ENCODE assay signal across 8 cellular contexts in genomic region chr11:75337195-75337654, GRCh38. TPM values are rescaled to one million over a fixed set of nuclear protein-coding genes. Genes with fewer than 3 reads are reported as not detected.
A peak's percentile ranks its signal among the peaks of the same experiment; 100 is the strongest.
DNase-seq lines count a peak whose midpoint lies in the region; ATAC-seq and TF ChIP-seq lines count a peak whose summit lies in the region.

No MANE protein-coding gene starts in this region.

- H3K36me3 Mint-ChIP-seq in WTC11 = peaks cover 4% of the 10 kb centered on the region; the same call in 1 of the 2 replicates

- H3K4me1 ChIP-seq in heart left ventricle (peaks cover 25 to 100% (median 70%) of the 10 kb centered on the region in 12 donors), skeletal muscle satellite cell (ENCODE audit: control insufficient read depth, insufficient read depth, low read length) (peaks cover 39% of the 10 kb centered on the region)

- intact Hi-C loops in heart left ventricle (cut with DNase I) = loop anchor here in 1 of 10 donors (5.0 kb wide), 1 partner anchor 55 kb away; no protein-coding TSS in a partner anchor

- WGBS in heart left ventricle, 4 donors = 41 to 62% (median 44%) methylated on average over 6 of the region's 6 CpGs

- H3K4me3 Mint-ChIP-seq in WTC11 = no peak overlapping the region

- CTCF ChIA-PET in WTC11 (lab: Charles Lee) = no interaction called here

- no peak for TF ChIP-seq POLR2A in heart left ventricle (IDR thresholded peaks at IDR 0.05)

- H3K4me2 ChIP-seq in skeletal muscle satellite cell (ENCODE audit: low read length) = peak overlapping the region; percentile 39

- H3K9me3 ChIP-seq in heart left ventricle (no peaks in the 10 kb centered on the region), skeletal muscle satellite cell (replicated peaks; ENCODE audit: low read length) (no peaks in the 10 kb centered on the region)

- H3K36me3 ChIP-seq in heart left ventricle (peaks cover 0 to 4% (median 0%) of the 10 kb centered on the region in 9 donors), skeletal muscle satellite cell (ENCODE audit: insufficient read depth, low read length) (no peaks in the 10 kb centered on the region)

- POLR2A ChIA-PET in WTC11 (lab: Charles Lee) = no interaction called here

- no peaks in the 10 kb centered on the region for H3K9me3 Mint-ChIP-seq in WTC11

- peak overlapping the region; percentile 89 for H3K27ac Mint-ChIP-seq in WTC11

- no peaks in the 10 kb centered on the region for H3K27me3 ChIP-seq in heart left ventricle
- H3K27me3 ChIP-seq in skeletal muscle satellite cell (ENCODE audit: control insufficient read depth, insufficient read depth, low read length) = no peaks in the 10 kb centered on the region

- no peak for TF ChIP-seq CTCF in WTC11 (IDR thresholded peaks at IDR 0.05)
- TF ChIP-seq CTCF in heart left ventricle (IDR thresholded peaks at IDR 0.05) = no peak

- peaks cover 98% of the 10 kb centered on the region for H3K4me1 Mint-ChIP-seq in WTC11

- peak overlapping the region; percentile 31 for H3K9ac ChIP-seq in skeletal muscle satellite cell (ENCODE audit: low read depth, low read length)

- peak overlapping the region in 6 of 12 donors; percentile 8 to 96 (median 67) for H3K27ac ChIP-seq in heart left ventricle

- H3K4me3 ChIP-seq in heart left ventricle = no peak overlapping the region
- H3K4me3 ChIP-seq in skeletal muscle satellite cell (ENCODE audit: low read length) = no peak overlapping the region

- ATAC-seq in WTC11 = no peak
- peak in 3 of 4 donors; percentile 10 to 19 (median 14) for ATAC-seq in heart left ventricle
- ATAC-seq in HG03139 (IDR thresholded peaks at IDR 0.05; ENCODE audit: unreplicated experiment) = no peak
- ATAC-seq in HG02571 (IDR thresholded peaks at IDR 0.05; ENCODE audit: unreplicated experiment) = no peak

- no peaks in the 10 kb centered on the region for H3K27me3 Mint-ChIP-seq in WTC11 (ENCODE audit: low read depth)

- peak; percentile 64 for DNase-seq in HCEC 1CT
- no peak for DNase-seq in WTC11 (ENCODE audit: low spot score)
- DNase-seq in heart left ventricle = peak in 1 of 5 donors; percentile 65
- DNase-seq in nucleus accumbens (lab: John Stamatoyannopoulos, UW) = no peak
- no peak for DNase-seq in NCI-H1694 treated with DMSO at 0.1 percent for 48 hours (lab: John Stamatoyannopoulos, UW)

TF ChIP-seq in WTC11, 78 proteins besides CTCF, POLR2A, EP300 and RAD21:
- TF ChIP-seq ZNF423 (CRISPR knock-in tag; IDR thresholded peaks at IDR 0.05) = no peak
- no peak for TF ChIP-seq ZBTB43 (CRISPR knock-in tag; IDR thresholded peaks at IDR 0.05)
- 0 out of 2 replicates have a peak, but pooled peaks have one; percentile 33 for TF ChIP-seq ZNF121 (CRISPR knock-in tag; IDR thresholded peaks at IDR 0.05)
- TF ChIP-seq E2F1 (CRISPR knock-in tag; IDR thresholded peaks at IDR 0.05) = no peak

RNA-seq across cellular contexts. Expression of gene ARRB1, which starts 14.2 kb away (rescaled TPM):
- total RNA-seq in WTC11 (2021) (81.0 to 90.1 TPM (median 82.9 TPM) in 3 replicates), heart left ventricle (10 to 100 TPM; 15.2 to 58.9 (median 29.2) TPM)
- polyA plus RNA-seq in heart left ventricle = 10 to 100 TPM in 1 of 2 donors, 1 to 10 TPM in 1; 7.9 to 12.5 TPM
- total RNA-seq in skeletal muscle satellite cell (2012; rRNA removed) = 16.0 and 19.7 TPM in 2 replicates

Comparison
In these comparisons a context has a peak if more than half of its experiments do, and no peak if none do; other contexts are left out.
1. ATAC-seq: peak in heart left ventricle (3 of 4); none in WTC11 (single experiment), HG03139 (single experiment) and HG02571 (single experiment).